ENCODE assay signal across 26 cellular contexts in the genomic region with DNA sequence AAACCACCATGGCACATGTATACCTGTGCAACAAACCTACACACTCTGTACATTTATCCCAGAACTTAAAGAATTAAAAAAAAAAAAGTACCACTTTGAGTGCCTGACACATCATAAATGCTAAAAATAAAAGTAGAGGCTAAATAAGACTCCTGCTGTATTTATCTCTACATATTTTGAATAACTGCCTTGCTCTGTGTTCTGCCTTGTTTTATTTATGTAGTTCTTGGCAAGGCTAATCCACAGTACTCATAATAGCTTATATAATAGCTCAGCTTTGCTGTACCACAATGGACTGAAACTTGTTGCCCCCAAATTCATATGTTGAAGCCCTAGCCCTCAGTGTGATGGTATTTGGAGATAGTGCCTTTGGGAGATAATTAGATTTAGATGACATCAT.
"Had no signal": no experiment of that assay in that cellular context is flagged by ENCODE, and none has a peak within 500 bp of the region (broad histone marks: within the 10 kb centered on the region; RNA-seq: fewer than 3 reads in every experiment).

No MANE protein-coding gene starts in this region.

- H3K27ac ChIP-seq: neural progenitor cell, neutrophil, parathyroid adenoma, psoas muscle, right lobe of liver, spleen, thyroid gland, upper lobe of left lung, vagina had no signal

- DNase-seq: hippocampal formation; kidney glomerular epithelial cell; left cardiac atrium; mesendoderm; naive B cell; natural killer cell; nephron progenitor cell; occipital lobe; psoas muscle; right lobe of liver; small intestine; spleen; stimulated activated CD4-positive, alpha-beta T cell treated with anti-CD3 and anti-CD28 coated beads, Interleukin-4, amount 100 ng/mL, for 24 hours; stimulated activated naive CD4-positive, alpha-beta T cell treated with Interleukin-2 at 50 U/mL for 16 hours; stimulated activated naive CD8-positive, alpha-beta T cell treated with anti-CD3 and anti-CD28 coated beads, Interleukin-15, amount 100 ng/mL, for 72 hours; substantia nigra; thyroid gland; transverse colon; upper lobe of left lung had no signal

- H3K4me3 ChIP-seq: lung, neural progenitor cell, psoas muscle, right lobe of liver, spleen, thyroid gland, transverse colon, upper lobe of left lung, vagina had no signal

- H3K27me3 ChIP-seq: neural progenitor cell, neutrophil, right lobe of liver, spleen, thyroid gland, transverse colon, upper lobe of left lung, vagina had no signal

- ATAC-seq: left lobe of liver; natural killer cell; psoas muscle; right lobe of liver; stimulated activated effector memory CD8-positive, alpha-beta T cell treated with anti-CD3 and anti-CD28 coated beads, Interleukin-12 subunit alpha, Interleukin-12 subunit beta, amount 100 ng/mL, for 72 hours; stimulated activated naive CD8-positive, alpha-beta T cell treated with anti-CD3 and anti-CD28 coated beads, Interleukin-15, amount 100 ng/mL, for 72 hours had no signal

- H3K9me3 ChIP-seq: neutrophil, right lobe of liver, thyroid gland, vagina had no signal

- H3K4me1 ChIP-seq: neural progenitor cell, parathyroid adenoma, psoas muscle, right lobe of liver, spleen, thyroid gland, transverse colon, upper lobe of left lung, vagina had no signal

- H3K36me3 ChIP-seq: neural progenitor cell, neutrophil, right lobe of liver, spleen, thyroid gland, transverse colon, upper lobe of left lung, vagina had no signal
